ENCODE assay signal across 24 cellular contexts in the genomic region with DNA sequence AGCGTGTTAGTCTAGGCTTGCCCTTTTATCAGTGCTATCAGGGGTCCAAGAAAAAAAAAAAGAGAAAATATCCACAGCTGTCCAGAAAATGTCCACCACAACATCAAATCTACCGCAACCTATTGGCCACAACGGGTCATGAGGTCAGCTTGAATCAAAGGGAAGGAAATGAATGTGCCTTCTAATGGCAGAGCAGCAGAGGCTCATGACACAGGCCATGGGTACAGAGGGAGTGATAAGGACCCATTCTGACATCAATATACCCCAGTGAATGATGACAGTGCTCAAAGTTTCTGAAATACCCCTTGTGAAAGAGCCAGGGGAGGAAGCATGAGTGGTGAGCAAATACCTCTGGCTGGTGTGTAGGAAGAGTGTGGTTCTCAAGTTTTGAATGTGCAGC.
"Had no signal": no experiment of that assay in that cellular context is flagged by ENCODE, and none has a peak within 500 bp of the region (broad histone marks: within the 10 kb centered on the region; RNA-seq: fewer than 3 reads in every experiment).

No MANE protein-coding gene starts in this region.

- H3K27me3 Mint-ChIP-seq: activated CD8-positive, alpha-beta memory T cell treated with anti-CD3 and anti-CD28 coated beads, Interleukin-2, amount 10 ng/mL, durations not matched to agents 7 days and 5 days; activated naive CD4-positive, alpha-beta T cell treated with anti-CD3 and anti-CD28 coated beads, Interleukin-2, amount 10 ng/mL, durations not matched to agents 7 days and 5 days; activated naive CD8-positive, alpha-beta T cell treated with anti-CD3 and anti-CD28 coated beads for 36 hours; activated T-cell treated with anti-CD3 and anti-CD28 coated beads, Interleukin-2, amount 50 U/mL, for 24 hours had no signal

- H3K27me3 ChIP-seq: brain microvascular endothelial cell, cardiac muscle cell, SJSA1 had no signal

- DNase-seq: activated CD4-positive, alpha-beta T cell treated with anti-CD3 and anti-CD28 coated beads for 48 hours; activated CD4-positive, alpha-beta T cell treated with anti-CD3 and anti-CD28 coated beads, Interleukin-2, amount 50 U/mL, for 48 hours; activated CD8-positive, alpha-beta memory T cell treated with anti-CD3 and anti-CD28 coated beads, Interleukin-2, amount 10 ng/mL, durations not matched to agents 7 days and 5 days; activated gamma-delta T cell treated with Interleukin-2 at 50 U/mL for 16 hours; activated naive CD4-positive, alpha-beta T cell treated with anti-CD3 and anti-CD28 coated beads, Interleukin-2, amount 10 ng/mL, durations not matched to agents 7 days and 5 days; activated naive CD8-positive, alpha-beta T cell treated with anti-CD3 and anti-CD28 coated beads for 36 hours; activated T-cell treated with anti-CD3 and anti-CD28 coated beads, Interleukin-2, amount 50 U/mL, for 24 hours; brain microvascular endothelial cell; KG1; NCI-H1092; NCI-H1417; NCI-H1930; NCI-H2171 treated with DMSO at 0.1 percent for 48 hours; NCI-H226; NCI-H526; NCI-H774; PC-3; SHP77; SW 1271 had no signal

- H3K36me3 ChIP-seq: brain microvascular endothelial cell, cardiac muscle cell, SJSA1 had no signal

- H3K4me1 ChIP-seq: SJSA1 had no signal

- ATAC-seq: activated CD4-positive, CD25-positive, alpha-beta regulatory T cell treated with anti-CD3 and anti-CD28 coated beads, Interleukin-2, amount 50 U/mL, for 24 hours; activated CD8-positive, alpha-beta memory T cell treated with anti-CD3 and anti-CD28 coated beads, Interleukin-2, amount 10 ng/mL, durations not matched to agents 7 days and 5 days; PC-3; SK-N-SH treated with all-trans-retinoic acid at 6 μM for 48 hours had no signal

- H3K4me3 Mint-ChIP-seq: activated CD8-positive, alpha-beta memory T cell treated with anti-CD3 and anti-CD28 coated beads, Interleukin-2, amount 10 ng/mL, durations not matched to agents 7 days and 5 days; activated naive CD4-positive, alpha-beta T cell treated with anti-CD3 and anti-CD28 coated beads, Interleukin-2, amount 10 ng/mL, durations not matched to agents 7 days and 5 days; activated naive CD8-positive, alpha-beta T cell treated with anti-CD3 and anti-CD28 coated beads for 36 hours; activated T-cell treated with anti-CD3 and anti-CD28 coated beads, Interleukin-2, amount 50 U/mL, for 24 hours; T-helper 1 cell treated with Interleukin-12 subunit alpha and Interleukin-12 subunit beta and Interleukin-4 antibody, amounts not matched to agents 30 μg/mL and 1 μg/mL, for 36 hours had no signal

- H3K4me3 ChIP-seq: cardiac muscle cell, SJSA1 had no signal

- H3K27ac ChIP-seq: brain microvascular endothelial cell, cardiac muscle cell, SJSA1 had no signal

- H3K27ac Mint-ChIP-seq: activated CD8-positive, alpha-beta memory T cell treated with anti-CD3 and anti-CD28 coated beads, Interleukin-2, amount 10 ng/mL, durations not matched to agents 7 days and 5 days; activated naive CD4-positive, alpha-beta T cell treated with anti-CD3 and anti-CD28 coated beads, Interleukin-2, amount 10 ng/mL, durations not matched to agents 7 days and 5 days; activated naive CD8-positive, alpha-beta T cell treated with anti-CD3 and anti-CD28 coated beads for 36 hours; activated T-cell treated with anti-CD3 and anti-CD28 coated beads, Interleukin-2, amount 50 U/mL, for 24 hours; T-helper 1 cell treated with Interleukin-12 subunit alpha and Interleukin-12 subunit beta and Interleukin-4 antibody, amounts not matched to agents 30 μg/mL and 1 μg/mL, for 36 hours had no signal

- H3K36me3 Mint-ChIP-seq: activated CD8-positive, alpha-beta memory T cell treated with anti-CD3 and anti-CD28 coated beads, Interleukin-2, amount 10 ng/mL, durations not matched to agents 7 days and 5 days; activated naive CD4-positive, alpha-beta T cell treated with anti-CD3 and anti-CD28 coated beads, Interleukin-2, amount 10 ng/mL, durations not matched to agents 7 days and 5 days; activated naive CD8-positive, alpha-beta T cell treated with anti-CD3 and anti-CD28 coated beads for 36 hours had no signal

- H3K4me1 Mint-ChIP-seq: activated CD8-positive, alpha-beta memory T cell treated with anti-CD3 and anti-CD28 coated beads, Interleukin-2, amount 10 ng/mL, durations not matched to agents 7 days and 5 days; activated naive CD4-positive, alpha-beta T cell treated with anti-CD3 and anti-CD28 coated beads, Interleukin-2, amount 10 ng/mL, durations not matched to agents 7 days and 5 days; activated naive CD8-positive, alpha-beta T cell treated with anti-CD3 and anti-CD28 coated beads for 36 hours had no signal
